In genomic region chr2:237733677-237734300, GRCh38 we compare ENCODE assay signal across 1 cellular context.
TF ChIP-seq lines count a peak whose summit lies in the region.

No MANE protein-coding gene starts in this region.

TF ChIP-seq in HepG2, 621 proteins besides CTCF, POLR2A, EP300 and RAD21 (continued from another document and continues in another):
- TF ChIP-seq, protein P1, sequence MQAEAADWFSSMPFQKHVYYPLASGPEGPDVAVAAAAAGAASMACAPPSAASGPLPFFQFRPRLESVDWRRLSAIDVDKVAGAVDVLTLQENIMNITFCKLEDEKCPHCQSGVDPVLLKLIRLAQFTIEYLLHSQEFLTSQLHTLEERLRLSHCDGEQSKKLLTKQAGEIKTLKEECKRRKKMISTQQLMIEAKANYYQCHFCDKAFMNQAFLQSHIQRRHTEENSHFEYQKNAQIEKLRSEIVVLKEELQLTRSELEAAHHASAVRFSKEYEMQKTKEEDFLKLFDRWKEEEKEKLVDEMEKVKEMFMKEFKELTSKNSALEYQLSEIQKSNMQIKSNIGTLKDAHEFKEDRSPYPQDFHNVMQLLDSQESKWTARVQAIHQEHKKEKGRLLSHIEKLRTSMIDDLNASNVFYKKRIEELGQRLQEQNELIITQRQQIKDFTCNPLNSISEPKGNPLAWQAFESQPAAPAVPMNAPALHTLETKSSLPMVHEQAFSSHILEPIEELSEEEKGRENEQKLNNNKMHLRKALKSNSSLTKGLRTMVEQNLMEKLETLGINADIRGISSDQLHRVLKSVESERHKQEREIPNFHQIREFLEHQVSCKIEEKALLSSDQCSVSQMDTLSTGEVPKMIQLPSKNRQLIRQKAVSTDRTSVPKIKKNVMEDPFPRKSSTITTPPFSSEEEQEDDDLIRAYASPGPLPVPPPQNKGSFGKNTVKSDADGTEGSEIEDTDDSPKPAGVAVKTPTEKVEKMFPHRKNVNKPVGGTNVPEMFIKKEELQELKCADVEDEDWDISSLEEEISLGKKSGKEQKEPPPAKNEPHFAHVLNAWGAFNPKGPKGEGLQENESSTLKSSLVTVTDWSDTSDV (CRISPR knock-in tag; IDR thresholded peaks at IDR 0.05), result no peak
- TF ChIP-seq, protein P2, sequence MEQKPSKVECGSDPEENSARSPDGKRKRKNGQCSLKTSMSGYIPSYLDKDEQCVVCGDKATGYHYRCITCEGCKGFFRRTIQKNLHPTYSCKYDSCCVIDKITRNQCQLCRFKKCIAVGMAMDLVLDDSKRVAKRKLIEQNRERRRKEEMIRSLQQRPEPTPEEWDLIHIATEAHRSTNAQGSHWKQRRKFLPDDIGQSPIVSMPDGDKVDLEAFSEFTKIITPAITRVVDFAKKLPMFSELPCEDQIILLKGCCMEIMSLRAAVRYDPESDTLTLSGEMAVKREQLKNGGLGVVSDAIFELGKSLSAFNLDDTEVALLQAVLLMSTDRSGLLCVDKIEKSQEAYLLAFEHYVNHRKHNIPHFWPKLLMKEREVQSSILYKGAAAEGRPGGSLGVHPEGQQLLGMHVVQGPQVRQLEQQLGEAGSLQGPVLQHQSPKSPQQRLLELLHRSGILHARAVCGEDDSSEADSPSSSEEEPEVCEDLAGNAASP (CRISPR knock-in tag; IDR thresholded peaks at IDR 0.05; ENCODE audit: borderline replicate concordance), result no peak
- TF ChIP-seq ZNF407 (CRISPR knock-in tag; IDR thresholded peaks at IDR 0.05; ENCODE audit: not compliant biosample characterization) (no peak), FOXP1 (IDR thresholded peaks at IDR 0.05) (peak; percentile 63; the same call in 1 of the 2 replicates), FOXP1 (CRISPR knock-in tag; IDR thresholded peaks at IDR 0.05) (peak; percentile 96), ZNF740 (CRISPR knock-in tag; IDR thresholded peaks at IDR 0.05) (no peak), MYNN (CRISPR knock-in tag; IDR thresholded peaks at IDR 0.05; ENCODE audit: low read depth) (no peak), MAX (IDR thresholded peaks at IDR 0.05) (peak; percentile 89), ZMYM3 (CRISPR knock-in tag; IDR thresholded peaks at IDR 0.05) (peak; percentile 72; the same call in 1 of the 2 replicates), PHB2 (IDR thresholded peaks at IDR 0.05; ENCODE audit: partially characterized antibody) (no peak), TOE1 (CRISPR knock-in tag; IDR thresholded peaks at IDR 0.05) (no peak), RXRA (CRISPR knock-in tag; IDR thresholded peaks at IDR 0.05) (no peak; the same call in 1 of the 2 replicates), HOMEZ (CRISPR knock-in tag; IDR thresholded peaks at IDR 0.05; ENCODE audit: low read depth) (peak; percentile 97), MIXL1 (CRISPR knock-in tag; IDR thresholded peaks at IDR 0.05) (peak; percentile 83), HOXA5 (CRISPR knock-in tag; IDR thresholded peaks at IDR 0.05) (no peak), PCBP1 (IDR thresholded peaks at IDR 0.05; ENCODE audit: borderline replicate concordance, low read depth, low read length) (no peak), MED8 (CRISPR knock-in tag; IDR thresholded peaks at IDR 0.05; ENCODE audit: insufficient replicate concordance) (no peak), PRDM10 (CRISPR knock-in tag; IDR thresholded peaks at IDR 0.05; ENCODE audit: low read depth) (peak; percentile 51; the same call in 1 of the 2 replicates), PATZ1 (CRISPR knock-in tag; IDR thresholded peaks at IDR 0.05) (peak; percentile 88), TSC22D2 (CRISPR knock-in tag; IDR thresholded peaks at IDR 0.05; ENCODE audit: borderline replicate concordance) (no peak), ZNF670 (CRISPR knock-in tag; IDR thresholded peaks at IDR 0.05; ENCODE audit: borderline replicate concordance) (peak; percentile 54; the same call in 1 of the 2 replicates)
